In the genomic region with DNA sequence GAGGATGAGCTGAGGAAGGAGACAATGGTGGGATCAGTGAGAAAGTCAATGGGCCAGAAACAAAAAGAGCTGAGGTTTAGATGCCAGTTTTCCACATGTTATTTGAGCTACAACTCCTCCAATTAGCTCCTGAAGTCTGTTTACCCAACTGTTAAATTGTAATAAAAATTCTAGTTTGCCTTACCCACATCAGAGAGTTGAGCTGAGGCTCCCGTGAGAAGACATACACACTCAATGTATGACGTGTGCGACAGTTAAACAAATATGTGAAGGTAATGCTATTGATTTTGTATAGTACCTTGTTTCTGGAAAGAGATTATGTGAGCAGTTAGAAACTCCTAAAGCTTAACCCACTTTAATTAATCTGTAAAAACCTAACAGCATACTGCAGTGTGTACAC, we compare ENCODE assay signal across 16 cellular contexts.
DNase-seq lines count a peak whose midpoint lies in the region; ATAC-seq and TF ChIP-seq lines count a peak whose summit lies in the region.
"Had no signal": no experiment of that assay in that cellular context is flagged by ENCODE, and none has a peak within 500 bp of the region (broad histone marks: within the 10 kb centered on the region; RNA-seq: fewer than 3 reads in every experiment).

No MANE protein-coding gene starts in this region.

- H3K9me3 Mint-ChIP-seq in neural progenitor cell: peaks cover 4% of the 10 kb centered on the region
- H3K9me3 Mint-ChIP-seq in activated naive CD8-positive, alpha-beta T cell treated with anti-CD3 and anti-CD28 coated beads, Interleukin-2, amount 50 U/mL, for 24 hours: peaks cover 19% of the 10 kb centered on the region

- H3K27ac Mint-ChIP-seq in neural progenitor cell: no peak overlapping the region
- H3K27ac Mint-ChIP-seq in activated naive CD8-positive, alpha-beta T cell treated with anti-CD3 and anti-CD28 coated beads, Interleukin-2, amount 50 U/mL, for 24 hours: no peak overlapping the region

- peaks cover 5% of the 10 kb centered on the region for H3K27me3 Mint-ChIP-seq in neural progenitor cell (ENCODE audit: insufficient read depth, low read depth)
- H3K27me3 Mint-ChIP-seq in activated naive CD8-positive, alpha-beta T cell treated with anti-CD3 and anti-CD28 coated beads, Interleukin-2, amount 50 U/mL, for 24 hours: no peaks in the 10 kb centered on the region

- no peak overlapping the region for H3K4me3 ChIP-seq in neural progenitor cell
- H3K4me3 ChIP-seq: K562, SJCRH30 had no signal

- peaks cover 10% of the 10 kb centered on the region for H3K4me1 ChIP-seq in neural progenitor cell
- H3K4me1 ChIP-seq: SJCRH30 had no signal

- no peaks in the 10 kb centered on the region for H3K79me2 ChIP-seq in neural progenitor cell (ENCODE audit: low read depth)

- H3K27me3 ChIP-seq in neural progenitor cell: no peaks in the 10 kb centered on the region
- H3K27me3 ChIP-seq: SJCRH30 had no signal

- H3F3A ChIP-seq in neural progenitor cell (ENCODE audit: low read depth): peaks cover 4% of the 10 kb centered on the region

- no peak for TF ChIP-seq CTCF in neural progenitor cell (IDR thresholded peaks at IDR 0.05)

- no peak overlapping the region for H3K4me3 Mint-ChIP-seq in neural progenitor cell
- no peak overlapping the region for H3K4me3 Mint-ChIP-seq in activated naive CD8-positive, alpha-beta T cell treated with anti-CD3 and anti-CD28 coated beads, Interleukin-2, amount 50 U/mL, for 24 hours

- no peaks in the 10 kb centered on the region for H3K36me3 Mint-ChIP-seq in neural progenitor cell
- no peaks in the 10 kb centered on the region for H3K36me3 Mint-ChIP-seq in activated naive CD8-positive, alpha-beta T cell treated with anti-CD3 and anti-CD28 coated beads, Interleukin-2, amount 50 U/mL, for 24 hours (ENCODE audit: low read depth)

- no peaks in the 10 kb centered on the region for H3K4me1 Mint-ChIP-seq in neural progenitor cell
- H3K4me1 Mint-ChIP-seq in activated naive CD8-positive, alpha-beta T cell treated with anti-CD3 and anti-CD28 coated beads, Interleukin-2, amount 50 U/mL, for 24 hours: no peaks in the 10 kb centered on the region

- H3K36me3 ChIP-seq in neural progenitor cell: no peaks in the 10 kb centered on the region
- H3K36me3 ChIP-seq: SJCRH30 had no signal

- H4K20me1 ChIP-seq in neural progenitor cell (ENCODE audit: low read depth): no peaks in the 10 kb centered on the region

- peak overlapping the region; percentile 21 for H3K4me2 ChIP-seq in neural progenitor cell

- no peak overlapping the region for H3K9ac ChIP-seq in neural progenitor cell

- H3K27ac ChIP-seq in neural progenitor cell: no peak overlapping the region
- H3K27ac ChIP-seq: C4-2B, HL-60, SJCRH30 had no signal

- no peak for ATAC-seq in HG03354 (IDR thresholded peaks at IDR 0.05; ENCODE audit: poor library complexity, severe bottlenecking, unreplicated experiment)
- no peak for ATAC-seq in activated naive CD8-positive, alpha-beta T cell treated with anti-CD3 and anti-CD28 coated beads, Interleukin-2, amount 50 U/mL, for 24 hours
- ATAC-seq: K562 had no signal

- no peaks in the 10 kb centered on the region for H3K9me3 ChIP-seq in neural progenitor cell (ENCODE audit: low read depth)
- H3K9me3 ChIP-seq: SJCRH30 had no signal

- H2AFZ ChIP-seq in neural progenitor cell (replicated peaks): no peak overlapping the region

- DNase-seq in DMS53 treated with DMSO at 0.1 percent for 48 hours (lab: John Stamatoyannopoulos, UW; ENCODE audit: unreplicated experiment) (peak; percentile 92), NCI-H2029 treated with DMSO at 0.1 percent for 48 hours (lab: John Stamatoyannopoulos, UW) (peak; percentile 68), NCI-H748 (lab: John Stamatoyannopoulos, UW; ENCODE audit: unreplicated experiment) (peak; percentile 91), neural progenitor cell (ENCODE audit: low spot score) (no peak), NCI-H187 (lab: John Stamatoyannopoulos, UW) (no peak)
- no peak for DNase-seq in activated naive CD8-positive, alpha-beta T cell treated with anti-CD3 and anti-CD28 coated beads, Interleukin-2, amount 50 U/mL, for 24 hours
- DNase-seq: HCEC 1CT; NCI-H1436; NCI-H2171; NK-92 treated with Interleukin-12 subunit alpha and Interleukin-12 subunit beta, amount 100 ng/mL, for 24 hours; OCI-M1; SJCRH30 had no signal

Comparison
In these comparisons a context has a peak if more than half of its experiments do, and no peak if none do; other contexts are left out.
1. DNase-seq: peak in DMS53 treated with DMSO at 0.1 percent for 48 hours (single experiment), NCI-H2029 treated with DMSO at 0.1 percent for 48 hours (single experiment) and NCI-H748 (single experiment); none in neural progenitor cell (single experiment), NCI-H187 (0 of 2) and activated naive CD8-positive, alpha-beta T cell treated with anti-CD3 and anti-CD28 coated beads, Interleukin-2, amount 50 U/mL, for 24 hours (single experiment).